ENCODE assay signal across 21 cellular contexts in the genomic region with DNA sequence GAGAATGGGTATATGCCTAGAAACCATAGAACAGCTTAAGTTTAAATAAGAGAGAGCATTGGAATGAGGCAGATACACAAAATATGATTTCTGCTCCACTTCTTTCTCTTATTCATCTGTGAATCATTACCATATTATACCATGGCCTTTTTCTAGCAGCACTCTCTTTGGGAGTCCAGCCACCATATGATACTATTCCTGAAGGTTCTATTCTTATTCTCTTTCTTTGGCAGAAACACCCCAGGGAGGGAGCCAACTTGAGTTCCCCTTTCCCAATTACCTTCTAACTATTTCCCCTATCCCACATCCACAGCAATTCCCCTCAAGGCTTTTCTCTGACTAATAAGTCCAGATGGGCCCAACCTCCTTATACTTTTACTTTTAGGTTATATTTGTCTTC. TPM values are rescaled to one million over a fixed set of nuclear protein-coding genes. Genes with fewer than 3 reads are reported as not detected.
DNase-seq lines count a peak whose midpoint lies in the region; ATAC-seq, FAIRE-seq and TF ChIP-seq lines count a peak whose summit lies in the region.
"Had no signal": no experiment of that assay in that cellular context is flagged by ENCODE, and none has a peak within 500 bp of the region (broad histone marks: within the 10 kb centered on the region; RNA-seq: fewer than 3 reads in every experiment).

No MANE protein-coding gene starts in this region.

- H3K27ac ChIP-seq in heart left ventricle (no peak overlapping the region), left ventricle myocardium inferior (replicated peaks) (no peak overlapping the region), trophoblast cell (ENCODE audit: low read depth, low read length) (no peak overlapping the region)
- H3K27ac ChIP-seq: RWPE1, SJCRH30 had no signal

- ATAC-seq in heart left ventricle (peak in 3 of 4 donors; percentile 48 to 72 (median 56)), HG03045 (IDR thresholded peaks at IDR 0.05; ENCODE audit: unreplicated experiment) (no peak)
- no peak for ATAC-seq in stimulated activated naive CD8-positive, alpha-beta T cell treated with anti-CD3 and anti-CD28 coated beads, Interleukin-15, Interleukin-2, amounts not matched to agents 100 U/mL and 50 U/mL, for 24 hours
- ATAC-seq: K562, PC-3 had no signal

- H2BK5ac ChIP-seq in trophoblast cell (ENCODE audit: low read depth, low read length, poor library complexity): no peak overlapping the region

- H3K36me3 ChIP-seq in heart left ventricle (no peaks in the 10 kb centered on the region), left ventricle myocardium inferior (no peaks in the 10 kb centered on the region), trophoblast cell (ENCODE audit: control insufficient read depth in 1 of 2, insufficient read depth in 2 of 2, low read length in 2 of 2) (no peaks in the 10 kb centered on the region)
- H3K36me3 ChIP-seq: SJCRH30 had no signal

- peaks cover 0 to 28% (median 8%) of the 10 kb centered on the region in 12 donors for H3K4me1 ChIP-seq in heart left ventricle
- peaks cover 34% of the 10 kb centered on the region for H3K4me1 ChIP-seq in left ventricle myocardium inferior
- H3K4me1 ChIP-seq in trophoblast cell (ENCODE audit: control insufficient read depth in 1 of 2, insufficient read depth in 2 of 2, low read length in 2 of 2): no peaks in the 10 kb centered on the region
- H3K4me1 ChIP-seq: SJCRH30 had no signal

- peak; percentile 41 for FAIRE-seq in H54 (lab: Jason Lieb, UNC)
- FAIRE-seq: GM12891, GM18507, H1, K562 had no signal

- H3K23ac ChIP-seq in trophoblast cell (ENCODE audit: low read length): no peak overlapping the region

- intact Hi-C loops in heart left ventricle (cut with DNase I) (no loop called here), left ventricle myocardium inferior (cut with micrococcal nuclease) (no loop called here)

- TF ChIP-seq POLR2A in heart left ventricle (IDR thresholded peaks at IDR 0.05) (no peak), H54 (IDR thresholded peaks at IDR 0.05; ENCODE audit: low read depth, low read length) (no peak)

- H2AK5ac ChIP-seq in trophoblast cell (ENCODE audit: low read length): no peak overlapping the region

- H4K8ac ChIP-seq in trophoblast cell (ENCODE audit: low read depth, low read length): no peak overlapping the region

- DNase-seq in heart left ventricle: no peak
- no peak for DNase-seq in left ventricle myocardium inferior
- no peak for DNase-seq in H54 (ENCODE audit: insufficient read length, low spot score)
- DNase-seq in cerebellar cortex (ENCODE audit: low spot score): peak; percentile 17
- DNase-seq in trophoblast cell: peak; percentile 2 to 34
- no peak for DNase-seq in NK-92 treated with Interleukin-12 subunit alpha and Interleukin-12 subunit beta, amount 100 ng/mL, for 24 hours (lab: John Stamatoyannopoulos, UW)
- DNase-seq in stimulated activated naive CD8-positive, alpha-beta T cell treated with anti-CD3 and anti-CD28 coated beads, Interleukin-15, Interleukin-2, amounts not matched to agents 100 U/mL and 50 U/mL, for 24 hours: no peak
- DNase-seq: C1 segment of cervical spinal cord; CD8-positive, alpha-beta memory T cell; DND-41; NCI-H1694 treated with DMSO at 0.1 percent for 48 hours; NCI-H2107; NCI-H510A; PC-3; SJCRH30 had no signal

- H4K12ac ChIP-seq in trophoblast cell (ENCODE audit: low read depth, low read length): no peak overlapping the region

- no peak overlapping the region for H3K9ac ChIP-seq in trophoblast cell (ENCODE audit: low read length)

- H2BK12ac ChIP-seq in trophoblast cell (ENCODE audit: low read length): no peak overlapping the region

- H2BK120ac ChIP-seq in trophoblast cell (ENCODE audit: insufficient read depth, low read length, poor library complexity): no peak overlapping the region

- H3K4me3 ChIP-seq in heart left ventricle: no peak overlapping the region
- H3K4me3 ChIP-seq in left ventricle myocardium inferior: no peak overlapping the region
- H3K4me3 ChIP-seq in trophoblast cell (ENCODE audit: low read depth, low read length): no peak overlapping the region
- H3K4me3 ChIP-seq: K562, SJCRH30 had no signal

- H3K79me2 ChIP-seq in trophoblast cell (ENCODE audit: control insufficient read depth, insufficient read depth, low read length, poor library complexity): no peaks in the 10 kb centered on the region

- no peak overlapping the region for H4K91ac ChIP-seq in trophoblast cell (ENCODE audit: low read depth, low read length)

- no peak overlapping the region for H3K18ac ChIP-seq in trophoblast cell (ENCODE audit: low read length)

- H3K14ac ChIP-seq in trophoblast cell (ENCODE audit: low read length): no peak overlapping the region

- no peaks in the 10 kb centered on the region for H3K79me1 ChIP-seq in trophoblast cell (ENCODE audit: low read length)

- H2AFZ ChIP-seq in trophoblast cell (ENCODE audit: insufficient read depth, low read length, poor library complexity): no peak overlapping the region

- no peak for TF ChIP-seq CTCF in heart left ventricle (IDR thresholded peaks at IDR 0.05)
- no peak for TF ChIP-seq CTCF in left ventricle myocardium inferior (IDR thresholded peaks at IDR 0.05; ENCODE audit: borderline replicate concordance)

- H3K9me3 ChIP-seq in heart left ventricle (no peaks in the 10 kb centered on the region), left ventricle myocardium inferior (replicated peaks) (no peaks in the 10 kb centered on the region), trophoblast cell (ENCODE audit: insufficient read depth, low read depth, low read length) (no peaks in the 10 kb centered on the region)
- H3K9me3 ChIP-seq: SJCRH30 had no signal

- no peak overlapping the region for H3K4ac ChIP-seq in trophoblast cell (ENCODE audit: low read depth, low read length)

- H3K27me3 ChIP-seq in heart left ventricle (no peaks in the 10 kb centered on the region), left ventricle myocardium inferior (ENCODE audit: low read depth) (no peaks in the 10 kb centered on the region), trophoblast cell (ENCODE audit: insufficient read depth, low read length) (no peaks in the 10 kb centered on the region)
- H3K27me3 ChIP-seq: SJCRH30 had no signal

- H3K4me2 ChIP-seq in trophoblast cell (ENCODE audit: low read length): no peak overlapping the region

RNA-seq across cellular contexts. Expression of gene NDUFAF2, which starts 55.9 kb away (rescaled TPM):
- 10 to 100 TPM; 22.9 to 50.1 (median 34.4) TPM for total RNA-seq in heart left ventricle
- polyA plus RNA-seq in heart left ventricle: 10 to 100 TPM; 83.6 to 87.7 TPM
- total RNA-seq in left ventricle myocardium inferior: 37.6 TPM
- 43.1 and 46.7 TPM in 2 replicates for polyA plus RNA-seq in trophoblast cell (2013)

RNA-seq across cellular contexts. Expression of gene ERCC8, which starts 56.0 kb away (rescaled TPM):
- total RNA-seq in heart left ventricle (10 to 100 TPM in 1 of 9 donors, 1 to 10 TPM in 8; 5.0 to 10.1 (median 6.1) TPM), left ventricle myocardium inferior (5.9 TPM)
- polyA plus RNA-seq in heart left ventricle: 1 to 10 TPM; 3.0 to 6.4 TPM
- 6.0 and 6.1 TPM in 2 replicates for polyA plus RNA-seq in trophoblast cell (2013)

Comparison
In these comparisons a context has a peak if more than half of its experiments do, and no peak if none do; other contexts are left out.
1. ATAC-seq: peak in heart left ventricle (3 of 4); none in HG03045 (single experiment) and stimulated activated naive CD8-positive, alpha-beta T cell treated with anti-CD3 and anti-CD28 coated beads, Interleukin-15, Interleukin-2, amounts not matched to agents 100 U/mL and 50 U/mL, for 24 hours (single experiment).
2. DNase-seq: peak in cerebellar cortex (single experiment) and trophoblast cell (2 of 2); none in heart left ventricle (0 of 5), left ventricle myocardium inferior (single experiment), H54 (single experiment), NK-92 treated with Interleukin-12 subunit alpha and Interleukin-12 subunit beta, amount 100 ng/mL, for 24 hours (single experiment) and stimulated activated naive CD8-positive, alpha-beta T cell treated with anti-CD3 and anti-CD28 coated beads, Interleukin-15, Interleukin-2, amounts not matched to agents 100 U/mL and 50 U/mL, for 24 hours (single experiment).